Comparison of ENCODE assay signal across 1 cellular context in the genomic region with DNA sequence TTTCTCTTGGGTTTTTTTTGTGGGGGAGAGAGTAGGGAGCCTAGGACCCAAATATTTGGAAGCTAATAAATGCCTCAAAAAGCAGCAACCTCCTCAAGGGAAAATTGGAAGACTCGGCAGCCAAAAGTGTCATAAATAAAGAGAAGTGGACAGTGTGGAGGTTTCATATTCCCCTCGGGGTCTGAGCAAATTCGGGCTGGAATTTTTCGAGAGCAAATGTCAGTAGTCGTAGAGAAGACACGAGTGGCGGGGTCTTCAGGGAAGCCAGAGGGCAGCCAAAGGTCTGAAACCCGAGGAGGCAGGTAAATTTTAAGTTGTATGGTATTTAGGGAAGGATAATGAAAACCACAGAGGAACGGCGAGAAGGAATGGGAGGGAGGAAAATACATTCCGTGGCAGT.
TF ChIP-seq lines count a peak whose summit lies in the region.

No MANE protein-coding gene starts in this region.

TF ChIP-seq in HEK293, 187 proteins besides CTCF, POLR2A, EP300 and RAD21 (continued from another document):
- TF ChIP-seq, protein P1, sequence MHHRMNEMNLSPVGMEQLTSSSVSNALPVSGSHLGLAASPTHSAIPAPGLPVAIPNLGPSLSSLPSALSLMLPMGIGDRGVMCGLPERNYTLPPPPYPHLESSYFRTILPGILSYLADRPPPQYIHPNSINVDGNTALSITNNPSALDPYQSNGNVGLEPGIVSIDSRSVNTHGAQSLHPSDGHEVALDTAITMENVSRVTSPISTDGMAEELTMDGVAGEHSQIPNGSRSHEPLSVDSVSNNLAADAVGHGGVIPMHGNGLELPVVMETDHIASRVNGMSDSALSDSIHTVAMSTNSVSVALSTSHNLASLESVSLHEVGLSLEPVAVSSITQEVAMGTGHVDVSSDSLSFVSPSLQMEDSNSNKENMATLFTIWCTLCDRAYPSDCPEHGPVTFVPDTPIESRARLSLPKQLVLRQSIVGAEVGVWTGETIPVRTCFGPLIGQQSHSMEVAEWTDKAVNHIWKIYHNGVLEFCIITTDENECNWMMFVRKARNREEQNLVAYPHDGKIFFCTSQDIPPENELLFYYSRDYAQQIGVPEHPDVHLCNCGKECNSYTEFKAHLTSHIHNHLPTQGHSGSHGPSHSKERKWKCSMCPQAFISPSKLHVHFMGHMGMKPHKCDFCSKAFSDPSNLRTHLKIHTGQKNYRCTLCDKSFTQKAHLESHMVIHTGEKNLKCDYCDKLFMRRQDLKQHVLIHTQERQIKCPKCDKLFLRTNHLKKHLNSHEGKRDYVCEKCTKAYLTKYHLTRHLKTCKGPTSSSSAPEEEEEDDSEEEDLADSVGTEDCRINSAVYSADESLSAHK (tag by site-specific recombination; IDR thresholded peaks at IDR 0.05) = peak; percentile 96
- TF ChIP-seq ZNF335 (tag by site-specific recombination; conservative IDR thresholded peaks at IDR 0.05) = peak; percentile 81
